In genomic region chr2:224734949-224735348, GRCh38 we compare ENCODE assay signal across 34 cellular contexts. TPM values are rescaled to one million over a fixed set of nuclear protein-coding genes. Genes with fewer than 3 reads are reported as not detected.
"Had no signal": no experiment of that assay in that cellular context is flagged by ENCODE, and none has a peak within 500 bp of the region (broad histone marks: within the 10 kb centered on the region; RNA-seq: fewer than 3 reads in every experiment).

No MANE protein-coding gene starts in this region.

- H3K4me1 ChIP-seq: pancreas, right atrium auricular region, suprapubic skin, tibial artery, upper lobe of right lung had no signal

- H3K27ac ChIP-seq: pancreas, right atrium auricular region, suprapubic skin, tibial artery, upper lobe of right lung had no signal

- H3K36me3 ChIP-seq: pancreas, right atrium auricular region, suprapubic skin, tibial artery, upper lobe of right lung had no signal

- FAIRE-seq: bronchial epithelial cell, kidney, pancreas had no signal

- DNase-seq: activated B cell treated with CpG ODN at 0.5 μM for 24 hours; activated CD4-positive, alpha-beta T cell treated with anti-CD3 and anti-CD28 coated beads for 36 hours; activated CD4-positive, alpha-beta T cell treated with anti-CD3 and anti-CD28 coated beads, Interleukin-2, amount 50 U/mL, for 4 hours; activated CD8-positive, alpha-beta memory T cell treated with anti-CD3 and anti-CD28 coated beads for 24 hours; activated effector memory CD4-positive, alpha-beta T cell treated with Interleukin-2 at 50 U/mL for 16 hours; activated naive CD4-positive, alpha-beta T cell treated with Interleukin-2 at 50 U/mL for 16 hours; anterior cingulate cortex; endodermal cell; foreskin fibroblast; head of caudate nucleus; hypothalamus; immature natural killer cell; kidney; left colon; mammary epithelial cell; naive thymus-derived CD4-positive, alpha-beta T cell; pancreas; stimulated activated CD4-positive, alpha-beta T cell treated with anti-CD3 and anti-CD28 coated beads, Interleukin-15, amount 100 ng/mL, for 24 hours; stimulated activated CD4-positive, alpha-beta T cell treated with anti-CD3 and anti-CD28 coated beads, Interleukin-2, amount 100 ng/mL, for 24 hours; stimulated activated naive CD4-positive, alpha-beta T cell; tibial artery; upper lobe of right lung had no signal

- H3K27ac Mint-ChIP-seq: activated B cell treated with CpG ODN at 0.5 μM for 24 hours; activated CD4-positive, alpha-beta T cell treated with anti-CD3 and anti-CD28 coated beads for 36 hours; activated naive CD8-positive, alpha-beta T cell; dendritic cell treated with granulocyte-macrophage colony-stimulating factor and Interleukin-4, amounts not matched to agents 40 ng/mL and 50 ng/mL, for 4 days; endodermal cell; immature natural killer cell; mesothelial cell of epicardium; naive thymus-derived CD4-positive, alpha-beta T cell had no signal

- ATAC-seq: activated CD4-positive, alpha-beta T cell treated with anti-CD3 and anti-CD28 coated beads for 36 hours; esophagus mucosa; left colon; naive thymus-derived CD4-positive, alpha-beta T cell; pancreas; upper lobe of right lung had no signal

- H3K9me3 ChIP-seq: pancreas, upper lobe of right lung had no signal

- H3K4me3 ChIP-seq: pancreas, right atrium auricular region, suprapubic skin, tibial artery, upper lobe of right lung had no signal

- H3K36me3 Mint-ChIP-seq: immature natural killer cell had no signal

- H3K27me3 Mint-ChIP-seq: activated B cell treated with CpG ODN at 0.5 μM for 24 hours; activated CD4-positive, alpha-beta T cell treated with anti-CD3 and anti-CD28 coated beads for 36 hours; activated naive CD8-positive, alpha-beta T cell; dendritic cell treated with granulocyte-macrophage colony-stimulating factor and Interleukin-4, amounts not matched to agents 40 ng/mL and 50 ng/mL, for 4 days; naive thymus-derived CD4-positive, alpha-beta T cell had no signal

- H3K4me1 Mint-ChIP-seq: activated CD4-positive, alpha-beta T cell treated with anti-CD3 and anti-CD28 coated beads for 36 hours; central memory CD8-positive, alpha-beta T cell; endodermal cell; immature natural killer cell; mesothelial cell of epicardium; naive thymus-derived CD4-positive, alpha-beta T cell had no signal

- H3K4me3 Mint-ChIP-seq: activated B cell treated with CpG ODN at 0.5 μM for 24 hours; activated CD4-positive, alpha-beta T cell treated with anti-CD3 and anti-CD28 coated beads for 36 hours; activated naive CD8-positive, alpha-beta T cell; central memory CD8-positive, alpha-beta T cell; dendritic cell treated with granulocyte-macrophage colony-stimulating factor and Interleukin-4, amounts not matched to agents 40 ng/mL and 50 ng/mL, for 4 days; endodermal cell; immature natural killer cell; mesothelial cell of epicardium; naive thymus-derived CD4-positive, alpha-beta T cell had no signal

- H3K27me3 ChIP-seq: pancreas, right atrium auricular region, suprapubic skin, tibial artery, upper lobe of right lung had no signal

RNA-seq across cellular contexts. Expression of gene CCDC195, which starts 18.8 kb away (rescaled TPM):
- total RNA-seq: activated B cell treated with CpG ODN at 0.5 μM for 24 hours; activated CD4-positive, alpha-beta T cell treated with anti-CD3 and anti-CD28 coated beads for 36 hours; bronchial epithelial cell; endodermal cell; esophagus mucosa; kidney; left colon; liver; mammary epithelial cell; mesothelial cell of epicardium; naive thymus-derived CD4-positive, alpha-beta T cell; pancreas; pulmonary artery endothelial cell; right atrium auricular region; suprapubic skin; upper lobe of right lung had no signal
- polyA plus RNA-seq: adipose tissue; immature natural killer cell; liver; mammary epithelial cell; naive thymus-derived CD4-positive, alpha-beta T cell; neural cell; pancreas had no signal
